In genomic region chr3:54999159-54999558, GRCh38 we compare ENCODE assay signal across 11 cellular contexts.
DNase-seq lines count a peak whose midpoint lies in the region; ATAC-seq and TF ChIP-seq lines count a peak whose summit lies in the region.
"Had no signal": no experiment of that assay in that cellular context is flagged by ENCODE, and none has a peak within 500 bp of the region (broad histone marks: within the 10 kb centered on the region; RNA-seq: fewer than 3 reads in every experiment).

No MANE protein-coding gene starts in this region.

- intact Hi-C loops in naive thymus-derived CD4-positive, alpha-beta T cell (cut with micrococcal nuclease): no loop called here
- intact Hi-C loops in sigmoid colon (cut with DNase I) (no loop called here), Right ventricle myocardium inferior (cut with DNase I) (no loop called here)

- H3K36me3 Mint-ChIP-seq in brain: no peaks in the 10 kb centered on the region
- no peaks in the 10 kb centered on the region for H3K36me3 Mint-ChIP-seq in naive thymus-derived CD4-positive, alpha-beta T cell

- H3K9me3 ChIP-seq in naive thymus-derived CD4-positive, alpha-beta T cell (ENCODE audit: control insufficient read depth in 2 of 3, low read length in 3 of 3): no peaks in the 10 kb centered on the region
- peaks cover 0 to 2% (median 0%) of the 10 kb centered on the region in 4 donors for H3K9me3 ChIP-seq in sigmoid colon

- H3K9me3 Mint-ChIP-seq in brain: peaks cover 0 to 9% (median 0%) of the 10 kb centered on the region in 5 experiments
- peaks cover 0 to 18% (median 4%) of the 10 kb centered on the region in 11 donors for H3K9me3 Mint-ChIP-seq in naive thymus-derived CD4-positive, alpha-beta T cell

- CTCF ChIA-PET in naive thymus-derived CD4-positive, alpha-beta T cell (lab: Charles Lee): no interaction called here

- H3K27ac ChIP-seq in naive thymus-derived CD4-positive, alpha-beta T cell (ENCODE audit: low read depth, low read length): no peak overlapping the region
- no peak overlapping the region for H3K27ac ChIP-seq in sigmoid colon

- TF ChIP-seq POLR2A in sigmoid colon (IDR thresholded peaks at IDR 0.05): no peak

- no peaks in the 10 kb centered on the region for H3K36me3 ChIP-seq in naive thymus-derived CD4-positive, alpha-beta T cell (ENCODE audit: control insufficient read depth in 2 of 3, insufficient read depth in 3 of 3, low read length in 3 of 3)
- H3K36me3 ChIP-seq in sigmoid colon: no peaks in the 10 kb centered on the region

- no peak overlapping the region for H3K4me3 ChIP-seq in naive thymus-derived CD4-positive, alpha-beta T cell (ENCODE audit: low read length)
- no peak overlapping the region for H3K4me3 ChIP-seq in sigmoid colon

- peaks cover 3% of the 10 kb centered on the region for H3K27me3 Mint-ChIP-seq in brain
- H3K27me3 Mint-ChIP-seq in naive thymus-derived CD4-positive, alpha-beta T cell: peaks cover 0 to 4% (median 0%) of the 10 kb centered on the region in 5 donors
- H3K27me3 Mint-ChIP-seq: activated T-helper 17 cell treated with anti-CD3 and anti-CD28 coated beads, Interleukin-2, amount 50 U/mL, for 72 hours had no signal

- H3K4me1 ChIP-seq in naive thymus-derived CD4-positive, alpha-beta T cell (ENCODE audit: control insufficient read depth in 2 of 2, insufficient read depth in 2 of 2, low read length in 2 of 2): no peaks in the 10 kb centered on the region
- peaks cover 0 to 20% (median 8%) of the 10 kb centered on the region in 4 donors for H3K4me1 ChIP-seq in sigmoid colon

- no peak for ATAC-seq in naive thymus-derived CD4-positive, alpha-beta T cell
- ATAC-seq in Right ventricle myocardium inferior: no peak
- ATAC-seq: activated T-helper 17 cell treated with anti-CD3 and anti-CD28 coated beads, Interleukin-2, amount 50 U/mL, for 72 hours; left ventricle myocardium superior had no signal

- POLR2A ChIA-PET in naive thymus-derived CD4-positive, alpha-beta T cell (lab: Charles Lee): no interaction called here

- no peak for TF ChIP-seq EP300 in sigmoid colon (IDR thresholded peaks at IDR 0.05)

- no peak overlapping the region for H3K4me3 Mint-ChIP-seq in brain
- H3K4me3 Mint-ChIP-seq in naive thymus-derived CD4-positive, alpha-beta T cell: no peak overlapping the region
- H3K4me3 Mint-ChIP-seq: activated T-helper 17 cell treated with anti-CD3 and anti-CD28 coated beads, Interleukin-2, amount 50 U/mL, for 72 hours had no signal

- H3K4me1 Mint-ChIP-seq in brain: peaks cover 30% of the 10 kb centered on the region
- no peaks in the 10 kb centered on the region for H3K4me1 Mint-ChIP-seq in naive thymus-derived CD4-positive, alpha-beta T cell
- H3K4me1 Mint-ChIP-seq: activated T-helper 17 cell treated with anti-CD3 and anti-CD28 coated beads, Interleukin-2, amount 50 U/mL, for 72 hours had no signal

- TF ChIP-seq CTCF in brain (conservative IDR thresholded peaks at IDR 0.05) (peak in 1 of 2 experiments; percentile 46), sigmoid colon (IDR thresholded peaks at IDR 0.05) (no peak)

- H3K27ac Mint-ChIP-seq in brain: peak overlapping the region in 3 of 5 experiments; percentile 62 to 92 (median 73)
- no peak overlapping the region for H3K27ac Mint-ChIP-seq in naive thymus-derived CD4-positive, alpha-beta T cell
- H3K27ac Mint-ChIP-seq: activated T-helper 17 cell treated with anti-CD3 and anti-CD28 coated beads, Interleukin-2, amount 50 U/mL, for 72 hours had no signal

- 49 to 77% methylated on average over 5 of the region's 5 CpGs for WGBS in sigmoid colon, 2 donors

- DNase-seq in ELR (ENCODE audit: low read depth) (peak; percentile 84), NAMALWA (ENCODE audit: low spot score) (peak; percentile 12), myocyte (ENCODE audit: low read depth) (peak; percentile 59), sigmoid colon (no peak), Right ventricle myocardium inferior (ENCODE audit: missing footprints) (no peak)
- DNase-seq in naive thymus-derived CD4-positive, alpha-beta T cell: no peak
- no peak for DNase-seq in activated CD4-positive, CD25-positive, alpha-beta regulatory T cell treated with anti-CD3 and anti-CD28 coated beads, Interleukin-2, amount 50 U/mL, for 72 hours
- DNase-seq: left ventricle myocardium superior, NCI-H2029 treated with DMSO at 0.1 percent for 48 hours had no signal

- H3K27me3 ChIP-seq in naive thymus-derived CD4-positive, alpha-beta T cell (ENCODE audit: control insufficient read depth in 2 of 2, insufficient read depth in 2 of 2, low read length in 2 of 2): no peaks in the 10 kb centered on the region
- H3K27me3 ChIP-seq in sigmoid colon: no peaks in the 10 kb centered on the region

Comparison
In these comparisons a context has a peak if more than half of its experiments do, and no peak if none do; other contexts are left out.
1. DNase-seq: peak in ELR (single experiment), NAMALWA (single experiment) and myocyte (single experiment); none in naive thymus-derived CD4-positive, alpha-beta T cell (0 of 9), activated CD4-positive, CD25-positive, alpha-beta regulatory T cell treated with anti-CD3 and anti-CD28 coated beads, Interleukin-2, amount 50 U/mL, for 72 hours (single experiment), sigmoid colon (single experiment) and Right ventricle myocardium inferior (single experiment).
2. H3K27ac Mint-ChIP-seq: peak in brain (3 of 5); none in naive thymus-derived CD4-positive, alpha-beta T cell (0 of 9).